In the genomic region with DNA sequence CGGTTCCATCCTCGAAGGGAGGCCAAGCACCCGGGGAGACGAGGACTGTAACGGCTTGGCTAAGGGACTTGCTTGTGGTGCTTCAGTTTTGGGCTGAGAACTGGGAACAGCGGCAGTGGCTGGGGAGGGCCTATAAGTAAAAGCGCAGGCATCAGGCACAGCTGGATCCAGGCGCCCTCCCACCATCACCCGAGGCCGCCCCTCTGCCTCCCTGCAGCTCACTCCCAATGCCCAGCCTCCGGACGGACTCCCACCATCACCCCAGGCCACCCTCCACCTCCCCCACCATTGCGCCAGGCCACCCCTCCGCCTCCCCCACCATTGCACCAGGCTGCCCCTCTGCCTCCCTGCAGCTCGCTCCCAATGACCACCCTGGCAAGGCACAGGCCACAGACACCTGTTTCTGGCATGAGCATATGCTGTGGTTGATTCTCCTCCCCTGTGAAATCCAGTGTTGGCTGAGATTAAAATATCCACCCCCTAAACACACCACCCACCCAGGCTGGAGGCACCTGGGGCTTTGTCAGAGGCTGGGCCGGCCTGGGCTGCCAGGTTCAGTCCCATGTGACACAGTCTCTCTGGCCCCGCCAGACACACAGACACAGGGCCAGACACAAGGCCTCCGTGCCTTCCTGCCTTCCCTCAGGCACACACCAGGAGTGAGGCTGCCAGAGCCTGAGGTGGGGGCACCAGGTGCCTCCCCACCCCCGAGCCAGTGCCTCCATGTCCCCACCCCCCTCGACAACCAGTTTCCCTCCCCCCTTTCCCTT, we compare ENCODE assay signal across 16 cellular contexts. TPM values are rescaled to one million over a fixed set of nuclear protein-coding genes. Genes with fewer than 3 reads are reported as not detected.
A peak's percentile ranks its signal among the peaks of the same experiment; 100 is the strongest.
DNase-seq lines count a peak whose midpoint lies in the region; ATAC-seq, FAIRE-seq and TF ChIP-seq lines count a peak whose summit lies in the region.
"Had no signal": no experiment of that assay in that cellular context is flagged by ENCODE, and none has a peak within 500 bp of the region (broad histone marks: within the 10 kb centered on the region; RNA-seq: fewer than 3 reads in every experiment).

No MANE protein-coding gene starts in this region.

- H3K4me2 ChIP-seq in HepG2 (ENCODE audit: low read depth, low read length) (no peak overlapping the region), mesenchymal stem cell (ENCODE audit: low read length, poor library complexity, severe bottlenecking) (no peak overlapping the region)

- H3K4ac ChIP-seq in mesenchymal stem cell (ENCODE audit: low read depth in 1 of 2, low read length in 2 of 2), result no peak overlapping the region

- H3K27ac ChIP-seq in HepG2 (ENCODE audit: extremely low read length, insufficient read depth, low read length), result no peak overlapping the region
- H3K27ac ChIP-seq in right lobe of liver, result no peak overlapping the region
- no peak overlapping the region for H3K27ac ChIP-seq in mesenchymal stem cell (ENCODE audit: low read length, poor library complexity, severe bottlenecking)
- H3K27ac ChIP-seq: 22Rv1, GM23248 had no signal

- no peak overlapping the region for H4K8ac ChIP-seq in mesenchymal stem cell (ENCODE audit: low read length)

- H3K36me3 Mint-ChIP-seq in stimulated activated memory B cell treated with anti-CD40 and anti-IgM and Interleukin-4, amounts not matched to agents 10 μg/mL and 1 μg/mL and 100 μg/mL, for 72 hours, result no peaks in the 10 kb centered on the region

- H3K4me1 ChIP-seq in HepG2 (ENCODE audit: insufficient read depth, low read length) (no peaks in the 10 kb centered on the region), right lobe of liver (no peaks in the 10 kb centered on the region), mesenchymal stem cell (ENCODE audit: control insufficient read depth, insufficient read depth, low read depth, low read length) (peaks cover 9% of the 10 kb centered on the region)
- H3K4me1 ChIP-seq: HAP-1 had no signal

- TF ChIP-seq CTCF in HepG2 (CRISPR knock-in tag; IDR thresholded peaks at IDR 0.05) (no peak), right lobe of liver (IDR thresholded peaks at IDR 0.05) (no peak)

- no TSS peak for BruUV-seq in HepG2 (replicated peaks; lab: Mats Ljungman, UMichigan)

- no peak overlapping the region for H3K4me3 ChIP-seq in HepG2 (replicated peaks in 1 of 3; ENCODE audit: insufficient read depth in 1 of 3, low read depth in 2 of 3, low read length in 3 of 3)
- no peak overlapping the region for H3K4me3 ChIP-seq in right lobe of liver
- no peak overlapping the region for H3K4me3 ChIP-seq in mesenchymal stem cell (ENCODE audit: insufficient read depth in 1 of 2, low read depth in 1 of 2, low read length in 2 of 2)
- H3K4me3 ChIP-seq: GM12878, GM23248, HAP-1 had no signal

- POLR2A ChIA-PET in HepG2 (lab: Yijun Ruan, JAX), result no interaction called here

- H3K36me3 ChIP-seq in HepG2 (replicated peaks in 1 of 2; ENCODE audit: control insufficient read depth in 1 of 2, insufficient read depth in 2 of 2, low read length in 2 of 2) (no peaks in the 10 kb centered on the region; a peak in 1 of 5 replicates), right lobe of liver (peaks cover 0 to 5% (median under 1%) of the 10 kb centered on the region in 4 donors), mesenchymal stem cell (ENCODE audit: control insufficient read depth in 1 of 2, insufficient read depth in 2 of 2, low read depth in 1 of 2, low read length in 2 of 2) (peaks cover 54 to 94% of the 10 kb centered on the region in 2 experiments)
- H3K36me3 ChIP-seq: HAP-1 had no signal

- H3K79me1 ChIP-seq in mesenchymal stem cell (replicated peaks; ENCODE audit: low read length, poor library complexity, severe bottlenecking), result peaks cover 13% of the 10 kb centered on the region

- no peak overlapping the region for H3K18ac ChIP-seq in mesenchymal stem cell (ENCODE audit: low read depth in 1 of 2, low read length in 2 of 2)

- 90% methylated on average over 8 of the region's 20 CpGs for WGBS in HepG2 (ENCODE audit: low lambda C conversion rate)
- 100% methylated on average over 2 of the region's 20 CpGs for WGBS in right lobe of liver (ENCODE audit: insufficient coverage, low coverage, low lambda C conversion rate, missing lambda C conversion rate)
- WGBS in mesenchymal stem cell, result 91% methylated on average over 14 of the region's 20 CpGs

- H2BK120ac ChIP-seq in mesenchymal stem cell (ENCODE audit: low read depth, low read length), result no peak overlapping the region

- H3K4me3 Mint-ChIP-seq in stimulated activated memory B cell treated with anti-CD40 and anti-IgM and Interleukin-4, amounts not matched to agents 10 μg/mL and 1 μg/mL and 100 μg/mL, for 72 hours, result no peak overlapping the region
- H3K4me3 Mint-ChIP-seq: CD4-positive, alpha-beta T cell; HFFc6 had no signal

- no peak overlapping the region for H2BK15ac ChIP-seq in mesenchymal stem cell (ENCODE audit: low read depth, poor library complexity, severe bottlenecking)

- in situ Hi-C loops in HepG2 (cut with HindIII; ENCODE audit: extremely low pct_ligation_motif_present, low pct_unique_long_range_greater_than_20kb), result no loop called here

- no peak for TF ChIP-seq RAD21 in HepG2 (CRISPR knock-in tag; IDR thresholded peaks at IDR 0.05)

- H3K9me3 Mint-ChIP-seq in stimulated activated memory B cell treated with anti-CD40 and anti-IgM and Interleukin-4, amounts not matched to agents 10 μg/mL and 1 μg/mL and 100 μg/mL, for 72 hours, result no peaks in the 10 kb centered on the region
- H3K9me3 Mint-ChIP-seq: CD4-positive, alpha-beta T cell had no signal

- H4K20me1 ChIP-seq in HepG2 (ENCODE audit: insufficient read depth, low read length), result no peaks in the 10 kb centered on the region

- no peak for FAIRE-seq in HepG2 (lab: Jason Lieb, UNC)
- peak; percentile 99 for FAIRE-seq in urothelium cell line (lab: Jason Lieb, UNC)
- FAIRE-seq: GM12878, GM18507 had no signal

- H3K14ac ChIP-seq in mesenchymal stem cell (ENCODE audit: low read length in 2 of 2), result no peak overlapping the region

- intact Hi-C loops in HepG2 (cut with micrococcal nuclease; ENCODE audit: unreplicated experiment) (no loop called here), right lobe of liver (cut with DNase I) (no loop called here)

- no peak overlapping the region for H3K23ac ChIP-seq in mesenchymal stem cell (ENCODE audit: low read length in 2 of 2)

- DNase-seq in HepG2 (ENCODE audit: low spot score), result no peak
- no peak for DNase-seq in right lobe of liver
- DNase-seq in RPMI8226, result peak; percentile 47
- no peak for DNase-seq in mesenchymal stem cell
- DNase-seq in urothelium cell line (ENCODE audit: low spot score), result no peak
- DNase-seq in SK-N-DZ (ENCODE audit: low spot score), result no peak
- DNase-seq: CD4-positive, alpha-beta T cell; DMS79; GM23248; HFFc6 had no signal

- CTCF ChIA-PET in HepG2 (lab: Yijun Ruan, JAX; ENCODE audit: low intra/inter-chr PET ratio, low total read pairs), result no interaction called here

- H3K4me1 Mint-ChIP-seq in stimulated activated memory B cell treated with anti-CD40 and anti-IgM and Interleukin-4, amounts not matched to agents 10 μg/mL and 1 μg/mL and 100 μg/mL, for 72 hours, result no peaks in the 10 kb centered on the region

- H3K27me3 ChIP-seq in HepG2 (ENCODE audit: control insufficient read depth in 1 of 2, insufficient read depth in 2 of 2, low read length in 2 of 2) (no peaks in the 10 kb centered on the region), right lobe of liver (no peaks in the 10 kb centered on the region), mesenchymal stem cell (ENCODE audit: control insufficient read depth in 1 of 2, insufficient read depth in 1 of 2, low read length in 2 of 2) (no peaks in the 10 kb centered on the region)

- no peak overlapping the region for H2AK5ac ChIP-seq in mesenchymal stem cell (ENCODE audit: low read length, severe bottlenecking)

- no peak overlapping the region for H3K27ac Mint-ChIP-seq in stimulated activated memory B cell treated with anti-CD40 and anti-IgM and Interleukin-4, amounts not matched to agents 10 μg/mL and 1 μg/mL and 100 μg/mL, for 72 hours
- H3K27ac Mint-ChIP-seq: CD4-positive, alpha-beta T cell; HFFc6 had no signal

- TF ChIP-seq POLR2A in HepG2 (IDR thresholded peaks at IDR 0.05; ENCODE audit: insufficient read depth in 1 of 2, low read depth in 2 of 2, low read length in 2 of 2) (no peak), right lobe of liver (IDR thresholded peaks at IDR 0.05) (no peak)

- H3K79me2 ChIP-seq in HepG2 (ENCODE audit: insufficient read depth, low read length), result no peaks in the 10 kb centered on the region

- no peak overlapping the region for H2BK12ac ChIP-seq in mesenchymal stem cell (ENCODE audit: low read length in 2 of 2)

- H3K9ac ChIP-seq in HepG2 (ENCODE audit: insufficient read depth, low read depth, low read length), result no peak overlapping the region
- H3K9ac ChIP-seq in mesenchymal stem cell (ENCODE audit: low read length), result no peak overlapping the region
- H3K9ac ChIP-seq: GM23248 had no signal

- H2AFZ ChIP-seq in HepG2 (ENCODE audit: low read length) (no peak overlapping the region), mesenchymal stem cell (ENCODE audit: low read depth, low read length) (no peak overlapping the region)
- H2AFZ ChIP-seq: GM23248 had no signal

- peak overlapping the region; percentile 35 for H4K91ac ChIP-seq in mesenchymal stem cell (ENCODE audit: low read length)

- no peak for ATAC-seq in HepG2
- ATAC-seq in right lobe of liver, result no peak
- ATAC-seq in GM21381 (IDR thresholded peaks at IDR 0.05; ENCODE audit: unreplicated experiment), result no peak
- ATAC-seq in stimulated activated memory B cell treated with anti-CD40 and anti-IgM and Interleukin-4, amounts not matched to agents 10 μg/mL and 1 μg/mL and 100 μg/mL, for 72 hours, result no peak
- ATAC-seq: GM12878 had no signal

- TF ChIP-seq EP300 in HepG2 (IDR thresholded peaks at IDR 0.05; ENCODE audit: low read depth in 2 of 2, low read length in 2 of 2) (no peak), HepG2 (CRISPR knock-in tag; IDR thresholded peaks at IDR 0.05; ENCODE audit: borderline replicate concordance) (no peak)

- no peak overlapping the region for H2BK5ac ChIP-seq in mesenchymal stem cell (ENCODE audit: low read depth, low read length, poor library complexity, severe bottlenecking)

- H3K9me3 ChIP-seq in HepG2 (ENCODE audit: low read length) (no peaks in the 10 kb centered on the region), right lobe of liver (no peaks in the 10 kb centered on the region), mesenchymal stem cell (ENCODE audit: control insufficient read depth, low read length) (no peaks in the 10 kb centered on the region)
- H3K9me3 ChIP-seq: HAP-1 had no signal

- H3K27me3 Mint-ChIP-seq in stimulated activated memory B cell treated with anti-CD40 and anti-IgM and Interleukin-4, amounts not matched to agents 10 μg/mL and 1 μg/mL and 100 μg/mL, for 72 hours, result peaks cover 46% of the 10 kb centered on the region
- H3K27me3 Mint-ChIP-seq: CD4-positive, alpha-beta T cell had no signal

RNA-seq across cellular contexts. Expression of a gene that starts 16.7 kb away (rescaled TPM):
- total RNA-seq in HepG2 (2016; rRNA removed; fragmentation: Illumina TruSeq; extraction: Trizol) (1.8 and 5.8 TPM in 2 replicates), right lobe of liver (10 to 100 TPM in 5 of 6 experiments, 1 to 10 TPM in 1; 8.2 to 23.8 (median 13.6) TPM)
- total RNA-seq in HepG2 (2016; cell fraction: cytosol; rRNA removed; fragmentation: Illumina TruSeq; extraction: Trizol; ENCODE audit: low read depth), result 5.5 and 6.3 TPM in 2 replicates
- total RNA-seq in HepG2 (2016; cell fraction: insoluble cytoplasmic fraction; rRNA removed; fragmentation: Illumina TruSeq; extraction: Trizol), result 2.1 and 6.3 TPM in 2 replicates
- 2.9 and 3.0 TPM in 2 replicates for total RNA-seq in HepG2 (2016; cell fraction: membrane; rRNA removed; fragmentation: Illumina TruSeq; extraction: Trizol)
- 7.9 and 10.2 TPM in 2 replicates for total RNA-seq in HepG2 (2016; cell fraction: nucleus; rRNA removed; fragmentation: Illumina TruSeq; extraction: Trizol)
- 12.4 and 15.0 TPM in 2 replicates for polyA plus RNA-seq in HepG2 (2011; rRNA removed)
- polyA plus RNA-seq in HepG2 (2011; cell fraction: cytosol; rRNA removed), result 2.3 and 4.4 TPM in 2 replicates
- 231 and 294 TPM in 2 replicates for polyA plus RNA-seq in HepG2 (2011; cell fraction: nucleus; rRNA removed)
- polyA plus RNA-seq in HepG2 (2012), result 5.9 and 10.1 TPM in 2 replicates
- 1.1 and 1.7 TPM in 2 replicates for polyA plus RNA-seq in HepG2 (2016; cell fraction: cytosol; fragmentation: Illumina TruSeq; extraction: Trizol; ENCODE audit: low read depth)
- 1.9 and 2.3 TPM in 2 replicates for polyA plus RNA-seq in HepG2 (2016; cell fraction: insoluble cytoplasmic fraction; fragmentation: Illumina TruSeq; extraction: Trizol; ENCODE audit: low read depth)
- 1.3 and 1.7 TPM in 2 replicates for polyA plus RNA-seq in HepG2 (2016; cell fraction: membrane; fragmentation: Illumina TruSeq; extraction: Trizol; ENCODE audit: low read depth)
- 32.1 and 32.9 TPM in 2 replicates for polyA plus RNA-seq in HepG2 (2016; cell fraction: nucleus; fragmentation: Illumina TruSeq; extraction: Trizol; ENCODE audit: insufficient read depth, low read depth)
- 17.6 and 22.4 TPM in 2 replicates for polyA minus RNA-seq in HepG2 (2011; rRNA and poly(A)+ RNA removed; ENCODE audit: low replicate concordance)
- polyA minus RNA-seq in HepG2 (2011; cell fraction: cytosol; rRNA and poly(A)+ RNA removed), result 2.2 and 2.5 TPM in 2 replicates
- polyA minus RNA-seq in HepG2 (2011; cell fraction: nucleus; rRNA and poly(A)+ RNA removed), result 26.2 and 30.8 TPM in 2 replicates
- 31.0 TPM for polyA plus RNA-seq in mesenchymal stem cell (2013, experiment 1 of 2)
- polyA plus RNA-seq in mesenchymal stem cell (2013, experiment 2 of 2), result 31.5 TPM
- not detected in 2 replicates for polyA plus RNA-seq in SK-N-DZ (2014; cell fraction: cytosol; rRNA removed)
- polyA plus RNA-seq in SK-N-DZ (2014; cell fraction: nucleus; rRNA removed), result 0.18 and 1.5 TPM in 2 replicates
